24 cellular contexts compared by ENCODE assay signal in genomic region chr2:177434475-177434874, GRCh38.
"Had no signal": no experiment of that assay in that cellular context is flagged by ENCODE, and none has a peak within 500 bp of the region (broad histone marks: within the 10 kb centered on the region; RNA-seq: fewer than 3 reads in every experiment).

No MANE protein-coding gene starts in this region.

- H3K4me1 ChIP-seq: esophagus muscularis mucosa, gastroesophageal sphincter, left lung, lower lobe of right lung had no signal

- H3K27me3 ChIP-seq: dorsolateral prefrontal cortex, esophagus muscularis mucosa, foreskin keratinocyte, gastroesophageal sphincter, heart left ventricle, hepatocyte, left lung had no signal

- H3K4me1 Mint-ChIP-seq: mesothelial cell of epicardium had no signal

- H3K27ac Mint-ChIP-seq: immature natural killer cell; mesothelial cell of epicardium; naive thymus-derived CD4-positive, alpha-beta T cell had no signal

- FAIRE-seq: endothelial cell of umbilical vein had no signal

- H3K4me3 Mint-ChIP-seq: immature natural killer cell; mesothelial cell of epicardium; naive thymus-derived CD4-positive, alpha-beta T cell had no signal

- ATAC-seq: foreskin keratinocyte; gastroesophageal sphincter; heart left ventricle; left colon; left lung; left ventricle myocardium superior; lower lobe of right lung; mucosa of descending colon; naive thymus-derived CD4-positive, alpha-beta T cell had no signal

- DNase-seq: dermis blood vessel endothelial cell; dorsolateral prefrontal cortex; effector CD4-positive, alpha-beta T cell; effector memory CD4-positive, alpha-beta T cell; foreskin keratinocyte; heart left ventricle; hypothalamus; immature natural killer cell; islet precursor cell; kidney; kidney glomerular epithelial cell; left colon; left lung; left ventricle myocardium superior; lower lobe of right lung; mesenchymal stem cell; mucosa of descending colon; naive thymus-derived CD4-positive, alpha-beta T cell had no signal

- H3K4me3 ChIP-seq: coronary artery, dorsolateral prefrontal cortex, esophagus muscularis mucosa, gastroesophageal sphincter, heart left ventricle, hepatocyte, left lung, lower lobe of right lung, mucosa of descending colon had no signal

- H3K27me3 Mint-ChIP-seq: naive thymus-derived CD4-positive, alpha-beta T cell had no signal

- H3K27ac ChIP-seq: coronary artery, dorsolateral prefrontal cortex, esophagus muscularis mucosa, foreskin keratinocyte, gastroesophageal sphincter, heart left ventricle, hepatocyte, left lung, lower lobe of right lung had no signal
